22 cellular contexts compared by ENCODE assay signal in genomic region chr5:81513468-81513867, GRCh38.
"Had no signal": no experiment of that assay in that cellular context is flagged by ENCODE, and none has a peak within 500 bp of the region (broad histone marks: within the 10 kb centered on the region; RNA-seq: fewer than 3 reads in every experiment).

No MANE protein-coding gene starts in this region.

- H3K4me3 ChIP-seq: ascending aorta, body of pancreas, SK-N-MC had no signal

- H3K36me3 Mint-ChIP-seq: activated naive CD4-positive, alpha-beta T cell treated with anti-CD3 and anti-CD28 coated beads, Interleukin-2, amount 50 U/mL, for 72 hours had no signal

- H3K27ac ChIP-seq: ascending aorta, body of pancreas, SK-N-MC had no signal

- H3K36me3 ChIP-seq: ascending aorta had no signal

- H3K9me3 Mint-ChIP-seq: activated CD4-positive, alpha-beta memory T cell treated with anti-CD3 and anti-CD28 coated beads, Interleukin-2, amount 10 ng/mL, durations not matched to agents 7 days and 5 days; activated naive CD4-positive, alpha-beta T cell treated with anti-CD3 and anti-CD28 coated beads, Interleukin-2, amount 50 U/mL, for 72 hours; activated naive CD8-positive, alpha-beta T cell treated with anti-CD3 and anti-CD28 coated beads, Interleukin-2, amount 50 U/mL, for 24 hours; T-cell had no signal

- H3K27me3 Mint-ChIP-seq: activated CD4-positive, alpha-beta memory T cell treated with anti-CD3 and anti-CD28 coated beads, Interleukin-2, amount 10 ng/mL, durations not matched to agents 7 days and 5 days; activated CD4-positive, alpha-beta T cell treated with anti-CD3 and anti-CD28 coated beads for 36 hours; activated naive CD8-positive, alpha-beta T cell treated with anti-CD3 and anti-CD28 coated beads, Interleukin-2, amount 50 U/mL, for 24 hours; T-cell had no signal

- H3K27me3 ChIP-seq: ascending aorta, body of pancreas had no signal

- H3K4me1 Mint-ChIP-seq: activated CD4-positive, alpha-beta memory T cell treated with anti-CD3 and anti-CD28 coated beads, Interleukin-2, amount 10 ng/mL, durations not matched to agents 7 days and 5 days; activated CD4-positive, alpha-beta T cell treated with anti-CD3 and anti-CD28 coated beads for 36 hours; activated naive CD8-positive, alpha-beta T cell treated with anti-CD3 and anti-CD28 coated beads, Interleukin-2, amount 50 U/mL, for 24 hours had no signal

- H3K9me3 ChIP-seq: ascending aorta, body of pancreas had no signal

- ATAC-seq: activated naive CD4-positive, alpha-beta T cell treated with anti-CD3 and anti-CD28 coated beads, Interleukin-2, amount 50 U/mL, for 72 hours; activated naive CD8-positive, alpha-beta T cell treated with anti-CD3 and anti-CD28 coated beads, Interleukin-2, amount 50 U/mL, for 24 hours; body of pancreas had no signal

- H3K4me3 Mint-ChIP-seq: activated CD4-positive, alpha-beta memory T cell treated with anti-CD3 and anti-CD28 coated beads, Interleukin-2, amount 10 ng/mL, durations not matched to agents 7 days and 5 days; activated CD4-positive, alpha-beta T cell treated with anti-CD3 and anti-CD28 coated beads for 36 hours; activated naive CD8-positive, alpha-beta T cell treated with anti-CD3 and anti-CD28 coated beads, Interleukin-2, amount 50 U/mL, for 24 hours; T-cell had no signal

- FAIRE-seq: bronchial epithelial cell had no signal

- DNase-seq: activated CD4-positive, alpha-beta memory T cell treated with anti-CD3 and anti-CD28 coated beads, Interleukin-2, amount 10 ng/mL, durations not matched to agents 7 days and 5 days; activated CD4-positive, alpha-beta T cell treated with anti-CD3 and anti-CD28 coated beads for 36 hours; activated CD4-positive, alpha-beta T cell treated with anti-CD3 and anti-CD28 coated beads, Interleukin-2, amount 50 U/mL, for 1 hour; activated effector memory CD4-positive, alpha-beta T cell treated with Interleukin-2 at 50 U/mL for 16 hours; activated naive CD4-positive, alpha-beta T cell treated with Interleukin-2 at 50 U/mL for 16 hours; activated naive CD8-positive, alpha-beta T cell treated with anti-CD3 and anti-CD28 coated beads, Interleukin-2, amount 50 U/mL, for 24 hours; activated T-cell treated with anti-CD3 and anti-CD28 coated beads for 4 hours; amniotic stem cell; body of pancreas; central memory CD4-positive, alpha-beta T cell; KG1; NCI-H1092 treated with DMSO at 0.1 percent for 48 hours; NCI-H1417 treated with DMSO at 0.1 percent for 48 hours; NCI-H2029 treated with DMSO at 0.1 percent for 48 hours; NCI-H345; NCI-H510A; T-cell; T1000 had no signal

- H3K27ac Mint-ChIP-seq: activated CD4-positive, alpha-beta memory T cell treated with anti-CD3 and anti-CD28 coated beads, Interleukin-2, amount 10 ng/mL, durations not matched to agents 7 days and 5 days; activated CD4-positive, alpha-beta T cell treated with anti-CD3 and anti-CD28 coated beads for 36 hours; activated naive CD4-positive, alpha-beta T cell treated with anti-CD3 and anti-CD28 coated beads, Interleukin-2, amount 50 U/mL, for 72 hours; activated naive CD8-positive, alpha-beta T cell treated with anti-CD3 and anti-CD28 coated beads, Interleukin-2, amount 50 U/mL, for 24 hours; T-cell had no signal
